ENCODE assay signal across 12 cellular contexts in the genomic region with DNA sequence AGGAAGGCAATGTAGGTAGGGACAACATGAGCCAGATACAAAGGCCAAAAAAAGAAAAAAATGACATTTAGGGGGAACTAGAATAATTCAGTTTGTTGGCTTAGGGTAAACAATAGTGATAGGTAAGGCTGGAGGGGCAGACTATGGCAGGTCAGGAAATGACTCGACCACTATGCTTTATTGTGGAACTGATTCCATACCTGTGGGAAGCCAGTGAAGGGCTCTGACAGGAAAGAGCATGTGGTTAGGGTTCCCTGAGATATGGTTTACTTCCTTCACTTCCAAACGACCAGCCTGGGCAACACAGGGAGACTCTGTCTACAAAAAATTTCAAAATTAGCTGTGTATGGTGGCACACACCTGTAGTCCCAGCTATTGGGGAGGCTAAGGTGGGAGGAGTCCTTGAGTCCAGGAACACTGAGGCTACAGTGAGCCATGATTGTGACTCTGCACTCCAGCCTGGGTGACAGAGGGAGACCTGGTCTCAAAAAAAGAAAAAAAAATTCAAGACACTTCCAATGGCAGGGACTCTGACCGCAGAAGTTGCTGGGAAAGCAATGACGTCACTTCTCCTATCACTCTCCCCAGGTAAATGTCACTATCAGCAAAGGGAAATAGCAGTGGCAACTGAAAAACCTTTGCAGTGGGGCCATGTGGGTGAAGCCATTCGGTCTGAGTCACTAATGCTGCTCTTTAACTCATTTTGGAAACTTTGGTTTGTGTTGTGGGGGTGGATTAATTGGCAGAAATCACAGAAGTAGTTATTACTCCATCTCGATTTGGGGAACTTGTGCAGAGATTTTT.
DNase-seq lines count a peak whose midpoint lies in the region; ATAC-seq and TF ChIP-seq lines count a peak whose summit lies in the region.
"Had no signal": no experiment of that assay in that cellular context is flagged by ENCODE, and none has a peak within 500 bp of the region (broad histone marks: within the 10 kb centered on the region; RNA-seq: fewer than 3 reads in every experiment).

No MANE protein-coding gene starts in this region.

- no peak overlapping the region for H3K4me3 Mint-ChIP-seq in progenitor cell of endocrine pancreas (ENCODE audit: low read depth)

- H3K27me3 ChIP-seq in BLaER1 treated with 17β-estradiol and CSF1 and Interleukin-3, amounts not matched to agents 10 nM and 100 nM: no peaks in the 10 kb centered on the region
- no peaks in the 10 kb centered on the region for H3K27me3 ChIP-seq in Karpas-422 (ENCODE audit: low read length)

- H3K9me3 ChIP-seq in BLaER1 treated with 17β-estradiol and CSF1 and Interleukin-3, amounts not matched to agents 10 nM and 100 nM (replicated peaks in 1 of 11): no peaks in the 10 kb centered on the region
- no peaks in the 10 kb centered on the region for H3K9me3 ChIP-seq in Karpas-422 (ENCODE audit: low read length)

- H3K9me3 Mint-ChIP-seq in progenitor cell of endocrine pancreas (ENCODE audit: low read depth): no peaks in the 10 kb centered on the region
- H3K9me3 Mint-ChIP-seq: CD4-positive, CD25-positive, alpha-beta regulatory T cell; naive B cell had no signal

- no peaks in the 10 kb centered on the region for H3K36me3 ChIP-seq in BLaER1 treated with 17β-estradiol and CSF1 and Interleukin-3, amounts not matched to agents 10 nM and 100 nM
- H3K36me3 ChIP-seq in Karpas-422 (ENCODE audit: insufficient read depth, low read length): no peaks in the 10 kb centered on the region

- H3K36me3 Mint-ChIP-seq in progenitor cell of endocrine pancreas (ENCODE audit: insufficient read depth): no peaks in the 10 kb centered on the region
- H3K36me3 Mint-ChIP-seq: CD4-positive, CD25-positive, alpha-beta regulatory T cell; naive B cell had no signal

- no peak overlapping the region for H2AFZ ChIP-seq in Karpas-422 (ENCODE audit: low read length)

- peaks cover 47% of the 10 kb centered on the region for H3K4me1 Mint-ChIP-seq in progenitor cell of endocrine pancreas (ENCODE audit: low read depth)

- H4K20me1 ChIP-seq in BLaER1 treated with 17β-estradiol and CSF1 and Interleukin-3, amounts not matched to agents 10 nM and 100 nM: no peaks in the 10 kb centered on the region
- H4K20me1 ChIP-seq in Karpas-422 (ENCODE audit: insufficient read depth, low read depth, low read length): no peaks in the 10 kb centered on the region

- peak overlapping the region; percentile 9 to 85 (median 35); a peak in 20 of 22 replicates for H3K4me2 ChIP-seq in BLaER1 treated with 17β-estradiol and CSF1 and Interleukin-3, amounts not matched to agents 10 nM and 100 nM
- no peak overlapping the region for H3K4me2 ChIP-seq in Karpas-422 (ENCODE audit: low read depth, low read length, poor library complexity, severe bottlenecking)

- no peaks in the 10 kb centered on the region for H3K9me2 ChIP-seq in Karpas-422 (replicated peaks; ENCODE audit: insufficient read depth, low read length)

- H3K27ac Mint-ChIP-seq in progenitor cell of endocrine pancreas: peak overlapping the region; percentile 65
- H3K27ac Mint-ChIP-seq: naive B cell had no signal

- no peak overlapping the region for H3K4me3 ChIP-seq in BLaER1 treated with 17β-estradiol and CSF1 and Interleukin-3, amounts not matched to agents 10 nM and 100 nM
- no peak overlapping the region for H3K4me3 ChIP-seq in Karpas-422 (ENCODE audit: low read length)

- H3K9ac ChIP-seq in BLaER1 treated with 17β-estradiol and CSF1 and Interleukin-3, amounts not matched to agents 10 nM and 100 nM: peak overlapping the region in 3 of 11 experiments; percentile 13 to 63 (median 35); a peak in 5 of 22 replicates
- H3K9ac ChIP-seq in Karpas-422 (ENCODE audit: low read length): no peak overlapping the region

- H3K27ac ChIP-seq in BLaER1 treated with 17β-estradiol and CSF1 and Interleukin-3, amounts not matched to agents 10 nM and 100 nM: peak overlapping the region in 5 of 11 experiments; percentile 2 to 81 (median 67); a peak in 8 of 22 replicates
- no peak overlapping the region for H3K27ac ChIP-seq in substantia nigra (ENCODE audit: low read depth, low read length, poor library complexity, severe bottlenecking)
- no peak overlapping the region for H3K27ac ChIP-seq in Karpas-422 (ENCODE audit: low read length)

- DNase-seq in activated T-helper 9 cell treated with anti-CD3 and anti-CD28 coated beads, Interleukin-2, amount 50 U/mL, for 16 hours (ENCODE audit: low read depth): peak; percentile 23
- DNase-seq in progenitor cell of endocrine pancreas (ENCODE audit: low spot score, unreplicated experiment) (no peak), substantia nigra (lab: John Stamatoyannopoulos, UW) (no peak), Karpas-422 (no peak), left colon (no peak)
- DNase-seq: cerebellar nuclear complex, naive B cell, NCI-H1105 treated with DMSO at 0.1 percent for 48 hours had no signal

- peak; percentile 57 for ATAC-seq in HG02885 (IDR thresholded peaks at IDR 0.05; ENCODE audit: poor library complexity, unreplicated experiment)
- ATAC-seq in HG02981 (IDR thresholded peaks at IDR 0.05; ENCODE audit: unreplicated experiment): no peak
- ATAC-seq in left colon: no peak

- peaks cover 10 to 67% (median 15%) of the 10 kb centered on the region in 10 experiments for H3K4me1 ChIP-seq in BLaER1 treated with 17β-estradiol and CSF1 and Interleukin-3, amounts not matched to agents 10 nM and 100 nM
- no peaks in the 10 kb centered on the region for H3K4me1 ChIP-seq in Karpas-422 (ENCODE audit: low read length)

- H3K79me2 ChIP-seq in Karpas-422 (ENCODE audit: low read length): no peaks in the 10 kb centered on the region

- no peak for TF ChIP-seq CTCF in progenitor cell of endocrine pancreas (IDR thresholded peaks at IDR 0.05; ENCODE audit: unreplicated experiment)

- H3K27me3 Mint-ChIP-seq in progenitor cell of endocrine pancreas: no peaks in the 10 kb centered on the region
- H3K27me3 Mint-ChIP-seq: CD4-positive, CD25-positive, alpha-beta regulatory T cell had no signal

- intact Hi-C loops in left colon (cut with DNase I, micrococcal nuclease): no loop called here
